In genomic region chr15:43932036-43932435, GRCh38 we compare ENCODE assay signal across 25 cellular contexts.
"Had no signal": no experiment of that assay in that cellular context is flagged by ENCODE, and none has a peak within 500 bp of the region (broad histone marks: within the 10 kb centered on the region; RNA-seq: fewer than 3 reads in every experiment).

No MANE protein-coding gene starts in this region.

- ATAC-seq: activated CD4-positive, alpha-beta T cell treated with anti-CD3 and anti-CD28 coated beads for 36 hours; activated T-cell treated with anti-CD3 and anti-CD28 coated beads, Interleukin-2, amount 50 U/mL, for 72 hours; body of pancreas; Panc1 had no signal

- H3K27me3 ChIP-seq: ascending aorta, body of pancreas had no signal

- H3K36me3 ChIP-seq: ascending aorta, SJCRH30, WERI-Rb-1 had no signal

- DNase-seq: activated CD4-positive, alpha-beta memory T cell treated with anti-CD3 and anti-CD28 coated beads, Interleukin-2, amount 10 ng/mL, durations not matched to agents 7 days and 5 days; activated CD4-positive, alpha-beta T cell treated with anti-CD3 and anti-CD28 coated beads for 36 hours; activated CD4-positive, alpha-beta T cell treated with anti-CD3 and anti-CD28 coated beads, Interleukin-2, amount 50 U/mL, for 1 hour; activated naive CD4-positive, alpha-beta T cell treated with anti-CD3 and anti-CD28 coated beads, Interleukin-2, amount 50 U/mL, for 16 hours; activated T-cell treated with anti-CD3 and anti-CD28 coated beads, Interleukin-2, amount 50 U/mL, for 72 hours; amniotic stem cell; body of pancreas; MM.1S; NCI-H1105; NCI-H1436; NCI-H1694 treated with DMSO at 0.1 percent for 48 hours; NCI-H2029 treated with DMSO at 0.1 percent for 48 hours; NCI-H510A; NCI-H526 treated with DMSO at 0.1 percent for 48 hours; NCI-H82; OCI-M1; Right ventricle myocardium superior; RPMI8226; SJCRH30; SK-N-SH; T-helper 1 cell; WERI-Rb-1 had no signal

- H3K9me3 ChIP-seq: ascending aorta, body of pancreas, SJCRH30, SK-N-SH had no signal

- H3K4me1 ChIP-seq: ascending aorta, body of pancreas, SJCRH30 had no signal

- H3K27ac ChIP-seq: ascending aorta, body of pancreas, KMS-11, SJCRH30, WERI-Rb-1 had no signal

- H3K4me2 ChIP-seq: KMS-11, SK-N-SH had no signal

- H3K9ac ChIP-seq: KMS-11, SK-N-SH had no signal

- H3K4me3 ChIP-seq: ascending aorta, body of pancreas, SJCRH30 had no signal
